Comparison of ENCODE assay signal across 8 cellular contexts in genomic region chr12:125683748-125684381, GRCh38.
DNase-seq lines count a peak whose midpoint lies in the region; ATAC-seq, FAIRE-seq and TF ChIP-seq lines count a peak whose summit lies in the region.

No MANE protein-coding gene starts in this region.

- no peak for TF ChIP-seq EP300 in sigmoid colon (IDR thresholded peaks at IDR 0.05)

- no peaks in the 10 kb centered on the region for H3K27me3 ChIP-seq in pancreas
- peaks cover 0 to 8% (median 0%) of the 10 kb centered on the region in 3 donors for H3K27me3 ChIP-seq in sigmoid colon

- H3K27ac Mint-ChIP-seq in CD14-positive monocyte = no peak overlapping the region
- H3K27ac Mint-ChIP-seq in activated naive CD8-positive, alpha-beta T cell treated with anti-CD3 and anti-CD28 coated beads, Interleukin-2, amount 10 ng/mL, durations not matched to agents 7 days and 5 days = no peak overlapping the region

- TF ChIP-seq POLR2A in sigmoid colon (IDR thresholded peaks at IDR 0.05) = no peak

- H3K9me3 ChIP-seq in pancreas = no peaks in the 10 kb centered on the region
- no peaks in the 10 kb centered on the region for H3K9me3 ChIP-seq in sigmoid colon

- TF ChIP-seq CTCF in CD14-positive monocyte (IDR thresholded peaks at IDR 0.05) (peak; percentile 18), pancreas (IDR thresholded peaks at IDR 0.05) (peak; percentile 14 to 48 (median 43)), sigmoid colon (IDR thresholded peaks at IDR 0.05) (no peak)

- peaks cover 0 to 6% (median 0%) of the 10 kb centered on the region in 7 donors for H3K9me3 Mint-ChIP-seq in CD14-positive monocyte
- peaks cover 3% of the 10 kb centered on the region for H3K9me3 Mint-ChIP-seq in activated naive CD8-positive, alpha-beta T cell treated with anti-CD3 and anti-CD28 coated beads, Interleukin-2, amount 10 ng/mL, durations not matched to agents 7 days and 5 days

- peak; percentile 86 for ATAC-seq in GM18867 (IDR thresholded peaks at IDR 0.05; ENCODE audit: unreplicated experiment)
- peak; percentile 89 for ATAC-seq in HG03432 (IDR thresholded peaks at IDR 0.05; ENCODE audit: unreplicated experiment)
- ATAC-seq in activated naive CD8-positive, alpha-beta T cell treated with anti-CD3 and anti-CD28 coated beads, Interleukin-2, amount 10 ng/mL, durations not matched to agents 7 days and 5 days (ENCODE audit: low read depth) = peak; percentile 47
- ATAC-seq in pancreas = peak; percentile 24 to 86 (median 82)
- no peak for ATAC-seq in HG02571 (IDR thresholded peaks at IDR 0.05; ENCODE audit: unreplicated experiment)

- H3K4me3 Mint-ChIP-seq in CD14-positive monocyte = no peak overlapping the region
- H3K4me3 Mint-ChIP-seq in activated naive CD8-positive, alpha-beta T cell treated with anti-CD3 and anti-CD28 coated beads, Interleukin-2, amount 10 ng/mL, durations not matched to agents 7 days and 5 days = no peak overlapping the region

- peaks cover 1% of the 10 kb centered on the region for H3K4me1 Mint-ChIP-seq in CD14-positive monocyte
- no peaks in the 10 kb centered on the region for H3K4me1 Mint-ChIP-seq in activated naive CD8-positive, alpha-beta T cell treated with anti-CD3 and anti-CD28 coated beads, Interleukin-2, amount 10 ng/mL, durations not matched to agents 7 days and 5 days

- no peak for FAIRE-seq in pancreas (lab: Jason Lieb, UNC)

- no peak overlapping the region for H3K27ac ChIP-seq in pancreas
- H3K27ac ChIP-seq in sigmoid colon = no peak overlapping the region

- intact Hi-C loops in CD14-positive monocyte (cut with micrococcal nuclease) (no loop called here), pancreas (cut with DNase I) (no loop called here), sigmoid colon (cut with DNase I) (loop anchor here (10.0 kb wide), 1 partner anchor 291 kb away; no protein-coding TSS in a partner anchor)

- H3K4me3 ChIP-seq in pancreas (no peak overlapping the region), sigmoid colon (no peak overlapping the region)

- DNase-seq in CD14-positive monocyte (ENCODE audit: low spot score) = no peak
- peak; percentile 66 for DNase-seq in activated naive CD8-positive, alpha-beta T cell treated with anti-CD3 and anti-CD28 coated beads, Interleukin-2, amount 10 ng/mL, durations not matched to agents 7 days and 5 days
- peak; percentile 26 to 90 (median 62) for DNase-seq in pancreas
- DNase-seq in sigmoid colon = no peak
- DNase-seq in GF-D8 (lab: John Stamatoyannopoulos, UW) = no peak

- H3K36me3 Mint-ChIP-seq in CD14-positive monocyte = no peaks in the 10 kb centered on the region
- no peaks in the 10 kb centered on the region for H3K36me3 Mint-ChIP-seq in activated naive CD8-positive, alpha-beta T cell treated with anti-CD3 and anti-CD28 coated beads, Interleukin-2, amount 10 ng/mL, durations not matched to agents 7 days and 5 days

- H3K4me1 ChIP-seq in pancreas (no peaks in the 10 kb centered on the region), sigmoid colon (peaks cover 0 to 29% (median 1%) of the 10 kb centered on the region in 4 donors)

- H3K27me3 Mint-ChIP-seq in CD14-positive monocyte (ENCODE audit: low read depth in 3 of 3) = peaks cover 0 to 4% (median 1%) of the 10 kb centered on the region in 3 donors
- no peaks in the 10 kb centered on the region for H3K27me3 Mint-ChIP-seq in activated naive CD8-positive, alpha-beta T cell treated with anti-CD3 and anti-CD28 coated beads, Interleukin-2, amount 10 ng/mL, durations not matched to agents 7 days and 5 days

- POLR2A ChIA-PET in activated naive CD8-positive, alpha-beta T cell treated with anti-CD3 and anti-CD28 coated beads, Interleukin-2, amount 10 ng/mL, durations not matched to agents 7 days and 5 days (lab: Charles Lee) = no interaction called here

- H3K36me3 ChIP-seq in pancreas (no peaks in the 10 kb centered on the region), sigmoid colon (no peaks in the 10 kb centered on the region)

- WGBS in pancreas, 2 donors = 8 to 9% methylated on average over 29 to 30 of the region's 30 CpGs
- 15 to 24% methylated on average over 30 of the region's 30 CpGs for WGBS in sigmoid colon, 2 donors

Comparison
In these comparisons a context has a peak if more than half of its experiments do, and no peak if none do; other contexts are left out.
1. DNase-seq: peak in activated naive CD8-positive, alpha-beta T cell treated with anti-CD3 and anti-CD28 coated beads, Interleukin-2, amount 10 ng/mL, durations not matched to agents 7 days and 5 days (single experiment) and pancreas (6 of 6); none in CD14-positive monocyte (single experiment), sigmoid colon (single experiment) and GF-D8 (single experiment).
2. CTCF ChIP-seq: peak in CD14-positive monocyte (single experiment) and pancreas (4 of 4); none in sigmoid colon (0 of 4).